In the genomic region with DNA sequence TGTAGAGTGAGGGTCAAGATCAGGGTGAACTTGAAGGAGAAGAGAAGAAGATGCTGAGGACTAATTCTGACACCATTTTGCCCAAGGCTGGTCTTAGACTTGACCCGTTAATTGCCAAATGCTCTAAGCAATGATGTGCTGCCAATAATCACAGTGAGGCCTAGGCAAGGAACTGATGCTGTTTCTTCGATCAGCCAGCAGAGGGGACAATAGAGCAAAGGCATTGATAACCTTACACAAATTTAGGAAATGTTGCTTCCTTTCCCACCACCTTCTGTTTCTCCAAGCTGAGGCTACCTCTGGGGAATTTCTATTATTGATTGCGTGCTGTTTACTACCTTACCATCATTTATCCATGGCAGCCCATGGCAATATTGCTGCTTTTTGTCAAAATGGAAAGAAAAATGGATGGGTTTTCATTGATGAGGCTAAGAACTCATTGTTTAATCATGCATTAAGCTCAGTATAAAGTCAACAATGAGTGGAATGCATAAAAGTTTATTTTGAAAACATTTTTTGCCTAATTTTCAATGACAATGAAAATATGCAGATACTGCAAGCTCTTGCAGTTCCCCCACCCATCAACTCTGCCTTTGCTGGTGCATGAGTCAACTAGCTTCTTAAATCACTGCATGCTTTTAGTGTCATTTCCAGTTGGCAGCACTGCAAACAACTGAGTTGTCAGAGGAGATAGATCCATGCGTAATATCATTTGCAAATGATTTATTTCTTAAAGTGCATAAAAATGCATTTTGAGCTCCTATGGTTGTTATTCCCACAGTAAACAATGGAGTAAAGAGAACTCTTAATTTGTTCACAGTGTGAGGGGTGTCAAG, we compare ENCODE assay signal across 8 cellular contexts.
A peak's percentile ranks its signal among the peaks of the same experiment; 100 is the strongest.
DNase-seq lines count a peak whose midpoint lies in the region; ATAC-seq and TF ChIP-seq lines count a peak whose summit lies in the region.

No MANE protein-coding gene starts in this region.

- H3K9me2 ChIP-seq in OCI-LY7 (ENCODE audit: insufficient read depth, low read length) (no peaks in the 10 kb centered on the region), neural cell (ENCODE audit: insufficient read depth, low read length) (no peaks in the 10 kb centered on the region)

- H3K27ac ChIP-seq in OCI-LY7 (ENCODE audit: low read depth, low read length, poor library complexity, severe bottlenecking) (no peak overlapping the region), neural cell (ENCODE audit: low read length) (no peak overlapping the region)

- H4K20me1 ChIP-seq in OCI-LY7 (ENCODE audit: insufficient read depth, low read length), result no peaks in the 10 kb centered on the region
- H4K20me1 ChIP-seq in neural cell (ENCODE audit: insufficient read depth), result no peaks in the 10 kb centered on the region

- peaks cover 3% of the 10 kb centered on the region for H3K4me1 Mint-ChIP-seq in activated naive CD4-positive, alpha-beta T cell treated with anti-CD3 and anti-CD28 coated beads for 36 hours (ENCODE audit: low read depth)

- H3K4me2 ChIP-seq in OCI-LY7 (ENCODE audit: low read length), result no peak overlapping the region
- H3K4me2 ChIP-seq in neural cell (ENCODE audit: low read length), result peak overlapping the region; percentile 41

- POLR2A ChIA-PET in OCI-LY7 (lab: Charles Lee), result interaction anchor here (0.6 to 1.0 kb wide), 2 partner anchors 29 to 39 kb away, joined by 3 read pairs; no protein-coding TSS in a partner anchor

- TF ChIP-seq CTCF in OCI-LY7 (conservative IDR thresholded peaks at IDR 0.05; ENCODE audit: low read length) (peak; percentile 83), neural cell (IDR thresholded peaks at IDR 0.05; ENCODE audit: poor library complexity, severe bottlenecking) (peak; percentile 80)

- H3K4me3 Mint-ChIP-seq in activated naive CD4-positive, alpha-beta T cell treated with anti-CD3 and anti-CD28 coated beads for 36 hours, result no peak overlapping the region

- intact Hi-C loops in activated naive CD4-positive, alpha-beta T cell treated with anti-CD3 and anti-CD28 coated beads for 36 hours (cut with micrococcal nuclease), result loop anchor here (1.0 to 10.0 kb wide), 4 partner anchors 160 to 377 kb away; no protein-coding TSS in a partner anchor
- intact Hi-C loops in OCI-LY7 (cut with micrococcal nuclease; ENCODE audit: unreplicated experiment), result loop anchor here (5.0 to 10.0 kb wide), 2 partner anchors 158 to 379 kb away; no protein-coding TSS in a partner anchor

- CTCF ChIA-PET in activated naive CD4-positive, alpha-beta T cell treated with anti-CD3 and anti-CD28 coated beads for 36 hours (lab: Charles Lee), result interaction anchor here (0.8 to 2.6 kb wide), 20 partner anchors 9 to 382 kb away, joined by 3 to 35 read pairs (median 4); no protein-coding TSS in a partner anchor
- CTCF ChIA-PET in OCI-LY7 (lab: Charles Lee; ENCODE audit: unreplicated experiment), result no interaction called here

- no peak overlapping the region for H3K9ac ChIP-seq in neural cell (ENCODE audit: low read length)

- H2AFZ ChIP-seq in OCI-LY7 (ENCODE audit: low read length) (no peak overlapping the region; the same call in 1 of the 2 replicates), neural cell (ENCODE audit: low read depth, low read length) (no peak overlapping the region)

- peak; percentile 76 for TF ChIP-seq RAD21 in neural cell (conservative IDR thresholded peaks at IDR 0.05)

- H3K36me3 Mint-ChIP-seq in activated naive CD4-positive, alpha-beta T cell treated with anti-CD3 and anti-CD28 coated beads for 36 hours (ENCODE audit: low read depth), result no peaks in the 10 kb centered on the region

- no peaks in the 10 kb centered on the region for H3K27me3 ChIP-seq in neural cell (ENCODE audit: insufficient read depth, low read depth, low read length)

- H3K4me1 ChIP-seq in OCI-LY7 (ENCODE audit: insufficient read depth, low read length, poor library complexity, severe bottlenecking), result peaks cover 14% of the 10 kb centered on the region

- H3K27me3 Mint-ChIP-seq in activated naive CD4-positive, alpha-beta T cell treated with anti-CD3 and anti-CD28 coated beads for 36 hours (ENCODE audit: low read depth), result no peaks in the 10 kb centered on the region

- DNase-seq in activated naive CD4-positive, alpha-beta T cell treated with anti-CD3 and anti-CD28 coated beads for 36 hours, result peak; percentile 31
- DNase-seq in activated naive CD4-positive, alpha-beta T cell treated with anti-CD3 and anti-CD28 coated beads, Interleukin-2, amount 50 U/mL, for 16 hours, result no peak
- DNase-seq in OCI-LY7 (ENCODE audit: low spot score), result peak; percentile 41
- peak; percentile 7 for DNase-seq in effector CD4-positive, alpha-beta T cell
- no peak for DNase-seq in effector CD8-positive, alpha-beta T cell (lab: John Stamatoyannopoulos, UW)

- no TSS peak for BruUV-seq in OCI-LY7 (replicated peaks; lab: Mats Ljungman, UMichigan)

- H3K9me3 Mint-ChIP-seq in activated naive CD4-positive, alpha-beta T cell treated with anti-CD3 and anti-CD28 coated beads for 36 hours, result no peaks in the 10 kb centered on the region

- ATAC-seq in GM21423 (IDR thresholded peaks at IDR 0.05; ENCODE audit: unreplicated experiment) (peak; percentile 88), HG03558 (IDR thresholded peaks at IDR 0.05; ENCODE audit: extremely low read depth, unreplicated experiment) (peak; percentile 79)

- H3K79me2 ChIP-seq in OCI-LY7 (ENCODE audit: insufficient read depth, low read depth, low read length) (no peaks in the 10 kb centered on the region), neural cell (replicated peaks; ENCODE audit: insufficient read depth, low read length) (no peaks in the 10 kb centered on the region)

- peaks cover 4% of the 10 kb centered on the region; the same call in 1 of the 2 replicates for H3K9me3 ChIP-seq in OCI-LY7 (ENCODE audit: low read length)
- no peaks in the 10 kb centered on the region for H3K9me3 ChIP-seq in neural cell (ENCODE audit: low read length)

- H3K36me3 ChIP-seq in OCI-LY7 (ENCODE audit: insufficient read depth, low read length), result peaks cover 11% of the 10 kb centered on the region; the same call in 1 of the 2 replicates
- no peaks in the 10 kb centered on the region for H3K36me3 ChIP-seq in neural cell (ENCODE audit: insufficient read depth, low read length)

- no peaks in the 10 kb centered on the region for H3F3A ChIP-seq in neural cell (ENCODE audit: insufficient read depth, low read length, poor library complexity, severe bottlenecking)

- peak; percentile 93 for TF ChIP-seq EP300 in neural cell (conservative IDR thresholded peaks at IDR 0.05; ENCODE audit: poor library complexity, severe bottlenecking)

- no peak overlapping the region for H3K27ac Mint-ChIP-seq in activated naive CD4-positive, alpha-beta T cell treated with anti-CD3 and anti-CD28 coated beads for 36 hours

- H3K4me3 ChIP-seq in OCI-LY7 (ENCODE audit: low read depth, low read length, poor library complexity, severe bottlenecking), result no peak overlapping the region
- H3K4me3 ChIP-seq in neural cell (ENCODE audit: low read length), result peak overlapping the region; percentile 23

TF ChIP-seq in neural cell, 6 proteins besides CTCF, POLR2A, EP300 and RAD21:
- TF ChIP-seq EZH2 (IDR thresholded peaks at IDR 0.05; ENCODE audit: borderline replicate concordance, insufficient read depth, low read length, poor library complexity, severe bottlenecking) (no peak), POLR2AphosphoS5 (IDR thresholded peaks at IDR 0.05) (peak; percentile 80), SMC3 (conservative IDR thresholded peaks at IDR 0.05; ENCODE audit: poor library complexity) (peak; percentile 84), TAF1 (IDR thresholded peaks at IDR 0.05; ENCODE audit: low read depth) (no peak), MXI1 (conservative IDR thresholded peaks at IDR 0.05; ENCODE audit: poor library complexity, severe bottlenecking) (no peak)
- TF ChIP-seq, protein P1, sequence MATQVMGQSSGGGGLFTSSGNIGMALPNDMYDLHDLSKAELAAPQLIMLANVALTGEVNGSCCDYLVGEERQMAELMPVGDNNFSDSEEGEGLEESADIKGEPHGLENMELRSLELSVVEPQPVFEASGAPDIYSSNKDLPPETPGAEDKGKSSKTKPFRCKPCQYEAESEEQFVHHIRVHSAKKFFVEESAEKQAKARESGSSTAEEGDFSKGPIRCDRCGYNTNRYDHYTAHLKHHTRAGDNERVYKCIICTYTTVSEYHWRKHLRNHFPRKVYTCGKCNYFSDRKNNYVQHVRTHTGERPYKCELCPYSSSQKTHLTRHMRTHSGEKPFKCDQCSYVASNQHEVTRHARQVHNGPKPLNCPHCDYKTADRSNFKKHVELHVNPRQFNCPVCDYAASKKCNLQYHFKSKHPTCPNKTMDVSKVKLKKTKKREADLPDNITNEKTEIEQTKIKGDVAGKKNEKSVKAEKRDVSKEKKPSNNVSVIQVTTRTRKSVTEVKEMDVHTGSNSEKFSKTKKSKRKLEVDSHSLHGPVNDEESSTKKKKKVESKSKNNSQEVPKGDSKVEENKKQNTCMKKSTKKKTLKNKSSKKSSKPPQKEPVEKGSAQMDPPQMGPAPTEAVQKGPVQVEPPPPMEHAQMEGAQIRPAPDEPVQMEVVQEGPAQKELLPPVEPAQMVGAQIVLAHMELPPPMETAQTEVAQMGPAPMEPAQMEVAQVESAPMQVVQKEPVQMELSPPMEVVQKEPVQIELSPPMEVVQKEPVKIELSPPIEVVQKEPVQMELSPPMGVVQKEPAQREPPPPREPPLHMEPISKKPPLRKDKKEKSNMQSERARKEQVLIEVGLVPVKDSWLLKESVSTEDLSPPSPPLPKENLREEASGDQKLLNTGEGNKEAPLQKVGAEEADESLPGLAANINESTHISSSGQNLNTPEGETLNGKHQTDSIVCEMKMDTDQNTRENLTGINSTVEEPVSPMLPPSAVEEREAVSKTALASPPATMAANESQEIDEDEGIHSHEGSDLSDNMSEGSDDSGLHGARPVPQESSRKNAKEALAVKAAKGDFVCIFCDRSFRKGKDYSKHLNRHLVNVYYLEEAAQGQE (IDR thresholded peaks at IDR 0.05; ENCODE audit: borderline replicate concordance), result no peak

Comparison
In these comparisons a context has a peak if more than half of its experiments do, and no peak if none do; other contexts are left out.
1. DNase-seq: peak in activated naive CD4-positive, alpha-beta T cell treated with anti-CD3 and anti-CD28 coated beads for 36 hours (single experiment), OCI-LY7 (single experiment) and effector CD4-positive, alpha-beta T cell (single experiment); none in activated naive CD4-positive, alpha-beta T cell treated with anti-CD3 and anti-CD28 coated beads, Interleukin-2, amount 50 U/mL, for 16 hours (single experiment) and effector CD8-positive, alpha-beta T cell (single experiment).